ENCODE assay signal across 9 cellular contexts in the genomic region with DNA sequence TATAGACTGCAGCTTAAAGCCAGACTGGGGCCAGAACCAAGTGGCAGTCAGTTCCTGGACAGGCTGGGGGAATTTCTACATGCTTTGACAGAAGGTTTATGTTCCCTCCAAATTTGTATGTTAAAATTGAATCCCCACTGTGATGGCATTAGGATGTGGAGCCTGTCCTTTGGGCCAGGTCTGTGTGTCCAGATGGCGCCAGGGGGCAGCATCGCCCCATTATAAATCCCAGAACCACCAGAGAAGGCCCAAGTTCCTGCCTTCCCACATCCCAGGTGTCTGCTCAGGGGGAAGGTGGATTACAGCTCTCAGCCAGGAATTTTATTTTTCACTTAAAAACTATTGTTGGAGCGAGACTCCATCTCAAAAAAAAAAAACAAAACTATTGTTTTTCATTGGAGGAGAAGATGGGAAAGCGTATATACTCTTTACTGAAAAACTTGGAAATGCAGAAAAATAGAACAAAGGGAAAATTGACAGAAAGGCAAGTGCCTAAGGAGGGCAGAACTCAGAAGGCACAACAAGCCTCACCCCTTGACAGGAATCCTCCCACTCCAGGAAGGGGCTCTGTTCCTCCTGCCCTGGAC. TPM values are rescaled to one million over a fixed set of nuclear protein-coding genes. Genes with fewer than 3 reads are reported as not detected.
DNase-seq lines count a peak whose midpoint lies in the region; ATAC-seq and TF ChIP-seq lines count a peak whose summit lies in the region.
"Had no signal": no experiment of that assay in that cellular context is flagged by ENCODE, and none has a peak within 500 bp of the region (broad histone marks: within the 10 kb centered on the region; RNA-seq: fewer than 3 reads in every experiment).

No MANE protein-coding gene starts in this region.

- no peaks in the 10 kb centered on the region for H3K36me3 Mint-ChIP-seq in H9 (ENCODE audit: insufficient read depth in 1 of 3, low read depth in 3 of 3)
- H3K36me3 Mint-ChIP-seq in natural killer cell: no peaks in the 10 kb centered on the region

- no peak overlapping the region for H2BK5ac ChIP-seq in H9 (ENCODE audit: insufficient read length, low read length)

- intact Hi-C loops in natural killer cell (cut with micrococcal nuclease): loop anchor here (1.0 to 5.0 kb wide), 3 partner anchors 52 to 127 kb away; no protein-coding TSS in a partner anchor

- no peak overlapping the region for H3T11ph ChIP-seq in H9 (ENCODE audit: low read length)

- no CpG with 5 or more reads among the region's 4 CpGs for WGBS in H9 (ENCODE audit: extremely low coverage, insufficient read length, low lambda C conversion rate)

- H3K79me1 ChIP-seq in H9 (ENCODE audit: insufficient read depth, low read depth, low read length, poor library complexity, severe bottlenecking): no peaks in the 10 kb centered on the region

- no peak overlapping the region for H4K5ac ChIP-seq in H9 (ENCODE audit: insufficient read length, low read depth, low read length)

- H3K27me3 ChIP-seq in H9 (ENCODE audit: insufficient read depth, low read length): no peaks in the 10 kb centered on the region

- H3K27me3 Mint-ChIP-seq in H9 (ENCODE audit: low read depth) (no peaks in the 10 kb centered on the region; the same call in none of the 2 replicates), natural killer cell (ENCODE audit: low read depth in 2 of 2) (no peaks in the 10 kb centered on the region)

- H2AK5ac ChIP-seq in H9 (ENCODE audit: insufficient read length, low read length): no peak overlapping the region

- H3K27ac Mint-ChIP-seq in H9: no peak overlapping the region
- H3K27ac Mint-ChIP-seq in natural killer cell: peak overlapping the region; percentile 19 to 70

- H3K4ac ChIP-seq in H9 (ENCODE audit: low read depth, low read length): no peak overlapping the region

- H2AFZ ChIP-seq in H9 (ENCODE audit: low read length): no peak overlapping the region

- H2BK15ac ChIP-seq in H9 (ENCODE audit: low read depth, low read length): no peak overlapping the region

- no peak overlapping the region for H2BK120ac ChIP-seq in H9 (ENCODE audit: low read depth, low read length, poor library complexity, severe bottlenecking)

- no peak overlapping the region for H3K4me2 ChIP-seq in H9 (ENCODE audit: insufficient read depth, insufficient read length, low read length)

- H4K20me1 ChIP-seq in H9 (ENCODE audit: control insufficient read depth, insufficient read depth, insufficient read length): no peaks in the 10 kb centered on the region

- peak overlapping the region in 1 of 2 experiments; percentile 22; a peak in 1 of 5 replicates for H3K4me3 Mint-ChIP-seq in H9
- H3K4me3 Mint-ChIP-seq in natural killer cell: no peak overlapping the region

- no peaks in the 10 kb centered on the region for H3K79me2 ChIP-seq in H9 (ENCODE audit: insufficient read depth, low read length)

- no peak overlapping the region for H3K9ac ChIP-seq in H9 (ENCODE audit: extremely low read depth, insufficient read length, low read length)

- no peaks in the 10 kb centered on the region for H3K9me3 ChIP-seq in H9 (ENCODE audit: control insufficient read depth, low read depth, low read length)

- H2BK20ac ChIP-seq in H9 (ENCODE audit: low read depth, low read length, poor library complexity, severe bottlenecking): no peak overlapping the region

- H3K14ac ChIP-seq in H9 (ENCODE audit: insufficient read depth, low read length): no peak overlapping the region

- H3K23ac ChIP-seq in H9 (ENCODE audit: insufficient read length, low read depth, low read length): no peak overlapping the region

- H4K8ac ChIP-seq in H9 (replicated peaks; ENCODE audit: insufficient read length, low read depth, low read length): no peak overlapping the region

- no peak overlapping the region for H3K56ac ChIP-seq in H9 (ENCODE audit: insufficient read length, low read depth, low read length)

- H4K91ac ChIP-seq in H9 (ENCODE audit: insufficient read length, low read depth, low read length): no peak overlapping the region

- no peak overlapping the region for H3K4me3 ChIP-seq in epithelial cell of esophagus (ENCODE audit: low read length)
- H3K4me3 ChIP-seq: skin epidermis had no signal

- H3K23me2 ChIP-seq in H9 (ENCODE audit: insufficient read length, low read depth, low read length, poor library complexity, severe bottlenecking): no peaks in the 10 kb centered on the region

- DNase-seq in DMS 273 treated with DMSO at 0.1 percent for 48 hours (lab: John Stamatoyannopoulos, UW): peak; percentile 56
- DNase-seq in H9: peak; percentile 80
- DNase-seq in NCI-H526 (lab: John Stamatoyannopoulos, UW): peak; percentile 31 to 75
- peak; percentile 44 for DNase-seq in activated CD4-positive, alpha-beta T cell treated with anti-CD3 and anti-CD28 coated beads, Interleukin-2, amount 50 U/mL, for 1 hour
- peak; percentile 82 for DNase-seq in epithelial cell of esophagus (ENCODE audit: low read depth)
- DNase-seq in natural killer cell: peak; percentile 57
- DNase-seq in NCI-H1048 (lab: John Stamatoyannopoulos, UW): no peak

- H3K9me3 Mint-ChIP-seq in H9 (no peaks in the 10 kb centered on the region; a peak in 1 of 5 replicates), natural killer cell (no peaks in the 10 kb centered on the region)

- peaks cover 4 to 9% of the 10 kb centered on the region in 2 experiments; a peak in 3 of 4 replicates for H3K4me1 Mint-ChIP-seq in H9
- peaks cover 13 to 37% of the 10 kb centered on the region in 2 donors for H3K4me1 Mint-ChIP-seq in natural killer cell

- ATAC-seq in natural killer cell: peak in 2 of 3 donors; percentile 46 to 58
- ATAC-seq in GM18519 (IDR thresholded peaks at IDR 0.05; ENCODE audit: low FRiP score, unreplicated experiment): no peak

- no peak overlapping the region for H3K18ac ChIP-seq in H9 (ENCODE audit: insufficient read length, low read depth, low read length)

- H3K4me1 ChIP-seq in H9 (ENCODE audit: insufficient read depth, low read length): no peaks in the 10 kb centered on the region

- peak; percentile 77 for TF ChIP-seq CTCF in H9 (conservative IDR thresholded peaks at IDR 0.05)
- peak; percentile 68 for TF ChIP-seq CTCF in epithelial cell of esophagus (IDR thresholded peaks at IDR 0.05; ENCODE audit: insufficient read depth, low read depth, low read length, missing control alignments)
- TF ChIP-seq CTCF in natural killer cell (IDR thresholded peaks at IDR 0.05): no peak

- no peak overlapping the region for H2BK12ac ChIP-seq in H9 (ENCODE audit: insufficient read length, low read depth, low read length)

- H3K27ac ChIP-seq in H9 (ENCODE audit: insufficient read length, low read depth, low read length): no peak overlapping the region
- H3K27ac ChIP-seq: skin epidermis had no signal

RNA-seq across cellular contexts. Expression of a gene that starts 5.0 kb away (rescaled TPM):
- total RNA-seq in H9 (2021) (not detected in 2 replicates), natural killer cell (not detected)

RNA-seq across cellular contexts. Expression of a gene that starts 8.1 kb away (rescaled TPM):
- total RNA-seq in H9 (2021) (not detected in 2 replicates), natural killer cell (1 to 10 TPM in 1 of 3 donors, under 1 TPM in 2; 0.65 to 1.2 (median 0.82) TPM)

RNA-seq across cellular contexts. Expression of a gene that starts 54.0 kb away (rescaled TPM):
- total RNA-seq in H9 (2021): 1.3 and 1.6 TPM in 2 replicates
- total RNA-seq in natural killer cell: 1 to 10 TPM; 2.1 to 2.2 (median 2.2) TPM

Comparison
In these comparisons a context has a peak if more than half of its experiments do, and no peak if none do; other contexts are left out.
1. H3K27ac Mint-ChIP-seq: peak in natural killer cell (2 of 2); none in H9 (0 of 3).